In the genomic region with DNA sequence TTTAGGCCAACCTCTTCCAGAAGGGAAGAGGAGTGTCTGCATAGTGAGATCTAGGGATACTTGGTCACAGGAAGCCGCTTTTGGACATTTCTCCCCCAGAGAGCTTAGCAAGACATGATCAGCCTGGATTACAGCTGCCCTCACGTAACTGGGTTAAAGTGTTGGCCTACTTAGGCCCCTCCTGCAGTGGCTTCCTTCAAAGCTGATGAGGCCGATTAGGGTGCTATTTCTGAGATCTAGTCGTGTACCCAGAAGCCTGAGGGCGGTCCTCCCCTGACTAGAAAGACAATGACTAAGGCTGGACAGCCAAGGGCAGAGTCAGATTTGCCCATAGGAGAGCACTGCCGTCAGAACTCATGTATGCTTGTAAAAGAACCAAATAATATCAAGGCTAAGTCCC, we compare ENCODE assay signal across 21 cellular contexts.
DNase-seq lines count a peak whose midpoint lies in the region; ATAC-seq, FAIRE-seq and TF ChIP-seq lines count a peak whose summit lies in the region.
"Had no signal": no experiment of that assay in that cellular context is flagged by ENCODE, and none has a peak within 500 bp of the region (broad histone marks: within the 10 kb centered on the region; RNA-seq: fewer than 3 reads in every experiment).

No MANE protein-coding gene starts in this region.

- no peak overlapping the region for H3K4ac ChIP-seq in H9 (ENCODE audit: low read depth, low read length)

- H2AFZ ChIP-seq in H9 (ENCODE audit: low read length): no peak overlapping the region
- H2AFZ ChIP-seq in astrocyte (ENCODE audit: low read depth, low read length): no peak overlapping the region
- H2AFZ ChIP-seq in smooth muscle cell (ENCODE audit: low read depth): no peak overlapping the region

- DNase-seq in H9 (no peak), RWPE2 (ENCODE audit: low spot score) (no peak), astrocyte (ENCODE audit: low read depth) (no peak), smooth muscle cell (lab: John Stamatoyannopoulos, UW; ENCODE audit: unreplicated experiment) (no peak), COLO829 (ENCODE audit: low spot score) (no peak), amygdala (lab: John Stamatoyannopoulos, UW) (no peak)
- DNase-seq: COR-L47, DMS153, HCEC 1CT, NCI-H1092, NCI-H1694 treated with DMSO at 0.1 percent for 48 hours, NCI-H2171, NCI-H446 treated with DMSO at 0.1 percent for 48 hours, NCI-H774, SIG-M5 had no signal

- H3K36me3 Mint-ChIP-seq in H9 (ENCODE audit: insufficient read depth in 1 of 3, low read depth in 3 of 3) (peaks cover 7 to 16% (median 7%) of the 10 kb centered on the region in 3 experiments; a peak in 6 of 7 replicates), astrocyte (ENCODE audit: low read depth, unreplicated experiment) (no peaks in the 10 kb centered on the region)

- no peak overlapping the region for H4K8ac ChIP-seq in H9 (replicated peaks; ENCODE audit: insufficient read length, low read depth, low read length)

- no peak overlapping the region for H2BK20ac ChIP-seq in H9 (ENCODE audit: low read depth, low read length, poor library complexity, severe bottlenecking)

- H3K23ac ChIP-seq in H9 (ENCODE audit: insufficient read length, low read depth, low read length): no peak overlapping the region

- H4K20me1 ChIP-seq in H9 (ENCODE audit: control insufficient read depth, insufficient read depth, insufficient read length) (no peaks in the 10 kb centered on the region), astrocyte (ENCODE audit: insufficient read depth, low read length) (no peaks in the 10 kb centered on the region), smooth muscle cell (ENCODE audit: low read depth) (no peaks in the 10 kb centered on the region)

- no peak overlapping the region for H3K27ac Mint-ChIP-seq in H9
- H3K27ac Mint-ChIP-seq in astrocyte (ENCODE audit: unreplicated experiment): no peak overlapping the region

- peaks cover 22 to 29% of the 10 kb centered on the region in 2 experiments for H3K4me1 Mint-ChIP-seq in H9
- H3K4me1 Mint-ChIP-seq in astrocyte (ENCODE audit: low read depth, unreplicated experiment): peaks cover 20% of the 10 kb centered on the region

- ATAC-seq in RWPE2 (ENCODE audit: low read depth) (no peak), HG02678 (IDR thresholded peaks at IDR 0.05; ENCODE audit: unreplicated experiment) (no peak), HG02981 (IDR thresholded peaks at IDR 0.05; ENCODE audit: unreplicated experiment) (no peak)

- H3F3A ChIP-seq in smooth muscle cell (ENCODE audit: low read depth): peaks cover 6% of the 10 kb centered on the region

- H2BK120ac ChIP-seq in H9 (ENCODE audit: low read depth, low read length, poor library complexity, severe bottlenecking): no peak overlapping the region

- H3K79me2 ChIP-seq in H9 (ENCODE audit: insufficient read depth, low read length) (no peaks in the 10 kb centered on the region), astrocyte (ENCODE audit: insufficient read depth, low read length) (no peaks in the 10 kb centered on the region), smooth muscle cell (ENCODE audit: low read depth) (no peaks in the 10 kb centered on the region)

- H3K56ac ChIP-seq in H9 (ENCODE audit: insufficient read length, low read depth, low read length): no peak overlapping the region

- H2AK5ac ChIP-seq in H9 (ENCODE audit: insufficient read length, low read length): no peak overlapping the region

- H3T11ph ChIP-seq in H9 (ENCODE audit: low read length): no peak overlapping the region

- peak overlapping the region; percentile 31 for H2BK5ac ChIP-seq in H9 (ENCODE audit: insufficient read length, low read length)

- H3K27me3 Mint-ChIP-seq in H9 (ENCODE audit: low read depth): no peaks in the 10 kb centered on the region
- no peaks in the 10 kb centered on the region for H3K27me3 Mint-ChIP-seq in astrocyte (ENCODE audit: low read depth, unreplicated experiment)

- no peak overlapping the region for H3K18ac ChIP-seq in H9 (ENCODE audit: insufficient read length, low read depth, low read length)

- no peaks in the 10 kb centered on the region for H3K23me2 ChIP-seq in H9 (ENCODE audit: insufficient read length, low read depth, low read length, poor library complexity, severe bottlenecking)

- H3K27ac ChIP-seq in H9 (ENCODE audit: insufficient read length, low read depth, low read length): no peak overlapping the region
- H3K27ac ChIP-seq in RWPE2 (ENCODE audit: poor library complexity, severe bottlenecking): peak overlapping the region; percentile 86
- no peak overlapping the region for H3K27ac ChIP-seq in astrocyte (ENCODE audit: low read depth, low read length)
- peak overlapping the region; percentile 88 for H3K27ac ChIP-seq in smooth muscle cell (ENCODE audit: low read depth)
- H3K27ac ChIP-seq: BLaER1 treated with 17β-estradiol and CSF1 and Interleukin-3, amounts not matched to agents 10 nM and 100 nM had no signal

- no peak overlapping the region for H3K4me3 Mint-ChIP-seq in H9
- no peak overlapping the region for H3K4me3 Mint-ChIP-seq in astrocyte (ENCODE audit: unreplicated experiment)

- H3K36me3 ChIP-seq in RWPE2 (ENCODE audit: low read depth) (no peaks in the 10 kb centered on the region), astrocyte (ENCODE audit: insufficient read depth, low read length) (no peaks in the 10 kb centered on the region), smooth muscle cell (ENCODE audit: low read depth) (peaks cover 4% of the 10 kb centered on the region)

- no peaks in the 10 kb centered on the region for H3K79me1 ChIP-seq in H9 (ENCODE audit: insufficient read depth, low read depth, low read length, poor library complexity, severe bottlenecking)

- H4K91ac ChIP-seq in H9 (ENCODE audit: insufficient read length, low read depth, low read length): no peak overlapping the region

- H4K5ac ChIP-seq in H9 (ENCODE audit: insufficient read length, low read depth, low read length): no peak overlapping the region

- no peak overlapping the region; the same call in 1 of the 2 replicates for H2BK15ac ChIP-seq in H9 (ENCODE audit: low read depth, low read length)

- H2BK12ac ChIP-seq in H9 (ENCODE audit: insufficient read length, low read depth, low read length): no peak overlapping the region

- H3K4me1 ChIP-seq in H9 (ENCODE audit: insufficient read depth, low read length) (peaks cover 4% of the 10 kb centered on the region; the same call in 1 of the 2 replicates), RWPE2 (ENCODE audit: insufficient read depth, poor library complexity, severe bottlenecking) (peaks cover 21% of the 10 kb centered on the region), astrocyte (ENCODE audit: insufficient read depth, low read length) (peaks cover 33% of the 10 kb centered on the region), smooth muscle cell (ENCODE audit: low read depth) (no peaks in the 10 kb centered on the region)
- H3K4me1 ChIP-seq: BLaER1 treated with 17β-estradiol and CSF1 and Interleukin-3, amounts not matched to agents 10 nM and 100 nM had no signal

- peak; percentile 95 for FAIRE-seq in astrocyte (lab: Jason Lieb, UNC)
- FAIRE-seq: GM12878, HTR-8/SVneo, RCC 7860 had no signal

- H3K9me3 Mint-ChIP-seq in H9 (peaks cover 6 to 7% of the 10 kb centered on the region in 2 experiments; a peak in 4 of 5 replicates), astrocyte (ENCODE audit: unreplicated experiment) (no peaks in the 10 kb centered on the region)

- no peak for TF ChIP-seq CTCF in H9 (conservative IDR thresholded peaks at IDR 0.05)
- no peak for TF ChIP-seq CTCF in RWPE2 (IDR thresholded peaks at IDR 0.05; ENCODE audit: poor library complexity, severe bottlenecking)
- no peak for TF ChIP-seq CTCF in astrocyte (IDR thresholded peaks at IDR 0.05; ENCODE audit: insufficient read depth, low read depth, low read length)
- no peak for TF ChIP-seq CTCF in smooth muscle cell (IDR thresholded peaks at IDR 0.05; ENCODE audit: borderline replicate concordance, insufficient read depth, poor library complexity, severe bottlenecking)

- H3K27me3 ChIP-seq in H9 (ENCODE audit: insufficient read depth, low read length): no peaks in the 10 kb centered on the region
- H3K27me3 ChIP-seq in RWPE2 (ENCODE audit: insufficient read depth, poor library complexity, severe bottlenecking): no peaks in the 10 kb centered on the region
- H3K27me3 ChIP-seq in astrocyte (ENCODE audit: insufficient read depth, low read length): no peaks in the 10 kb centered on the region
- no peaks in the 10 kb centered on the region for H3K27me3 ChIP-seq in smooth muscle cell (ENCODE audit: low read depth)

- no peak overlapping the region for H3K9ac ChIP-seq in H9 (ENCODE audit: extremely low read depth, insufficient read length, low read length)
- no peak overlapping the region for H3K9ac ChIP-seq in astrocyte (ENCODE audit: low read length)
- H3K9ac ChIP-seq in smooth muscle cell (ENCODE audit: low read depth): peak overlapping the region; percentile 17
- H3K9ac ChIP-seq: BLaER1 treated with 17β-estradiol and CSF1 and Interleukin-3, amounts not matched to agents 10 nM and 100 nM had no signal

- H3K14ac ChIP-seq in H9 (ENCODE audit: insufficient read depth, low read length): no peak overlapping the region

- WGBS in H9 (ENCODE audit: extremely low coverage, insufficient read length, low lambda C conversion rate): no CpG with 5 or more reads among the region's 6 CpGs
- WGBS in smooth muscle cell (ENCODE audit: low lambda C conversion rate): 37% methylated on average over 6 of the region's 6 CpGs

- H3K4me2 ChIP-seq in H9 (ENCODE audit: insufficient read depth, insufficient read length, low read length) (no peak overlapping the region), astrocyte (ENCODE audit: low read length) (no peak overlapping the region), smooth muscle cell (no peak overlapping the region)
- H3K4me2 ChIP-seq: BLaER1 treated with 17β-estradiol and CSF1 and Interleukin-3, amounts not matched to agents 10 nM and 100 nM had no signal

- H3K9me3 ChIP-seq in H9 (ENCODE audit: control insufficient read depth, low read depth, low read length) (no peaks in the 10 kb centered on the region), RWPE2 (ENCODE audit: severe bottlenecking) (no peaks in the 10 kb centered on the region), astrocyte (ENCODE audit: insufficient read depth, low read depth, low read length) (no peaks in the 10 kb centered on the region), smooth muscle cell (replicated peaks; ENCODE audit: low read depth) (no peaks in the 10 kb centered on the region)

- H3K4me3 ChIP-seq in RWPE2 (ENCODE audit: severe bottlenecking) (no peak overlapping the region), astrocyte (ENCODE audit: insufficient read depth, low read depth, low read length) (no peak overlapping the region), smooth muscle cell (no peak overlapping the region)
- H3K4me3 ChIP-seq: BLaER1 treated with 17β-estradiol and CSF1 and Interleukin-3, amounts not matched to agents 10 nM and 100 nM; GM12878 had no signal

Comparison
In these comparisons a context has a peak if more than half of its experiments do, and no peak if none do; other contexts are left out.
1. H3K27ac ChIP-seq: peak in RWPE2 (single experiment) and smooth muscle cell (single experiment); none in H9 (single experiment) and astrocyte (single experiment).